In the genomic region with DNA sequence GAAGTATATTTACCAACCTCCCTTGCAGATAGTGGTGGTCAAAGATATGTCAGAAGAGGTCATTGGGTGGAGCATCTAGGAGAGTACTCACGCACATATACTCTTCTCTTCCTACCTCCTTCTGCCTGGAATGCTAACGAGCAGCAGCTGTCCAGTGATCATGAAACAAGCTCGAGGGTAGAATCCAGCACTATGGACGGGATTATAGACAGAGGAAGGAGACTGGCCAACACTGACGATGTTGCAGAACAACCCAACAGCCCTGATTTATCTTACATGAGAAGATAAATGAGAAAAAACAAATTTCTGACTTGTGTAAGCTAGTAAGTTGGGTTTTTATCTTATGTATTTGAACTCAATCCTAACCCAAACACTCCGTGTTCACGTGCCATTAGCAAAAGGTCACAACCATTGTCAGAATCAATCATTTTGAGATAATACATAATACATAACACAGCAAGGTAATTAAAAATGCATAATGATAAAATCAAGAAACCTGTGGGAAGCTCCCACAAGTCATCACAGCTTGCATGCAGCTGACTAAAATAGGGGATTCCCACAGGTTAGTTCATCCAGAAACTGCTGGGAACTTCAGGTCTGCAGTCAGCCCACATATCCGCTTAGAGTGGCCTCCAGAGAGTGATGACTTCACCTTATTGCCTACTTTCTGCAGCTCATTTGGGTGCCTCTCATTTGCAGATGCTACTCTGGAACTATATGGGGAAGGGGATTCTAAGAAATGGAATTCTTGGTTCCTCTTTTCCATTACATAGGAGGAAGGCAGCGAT, we compare ENCODE assay signal across 10 cellular contexts. TPM values are rescaled to one million over a fixed set of nuclear protein-coding genes. Genes with fewer than 3 reads are reported as not detected.
DNase-seq lines count a peak whose midpoint lies in the region; ATAC-seq lines count a peak whose summit lies in the region.
"Had no signal": no experiment of that assay in that cellular context is flagged by ENCODE, and none has a peak within 500 bp of the region (broad histone marks: within the 10 kb centered on the region; RNA-seq: fewer than 3 reads in every experiment).

No MANE protein-coding gene starts in this region.

- H3K4me3 Mint-ChIP-seq in activated naive CD8-positive, alpha-beta T cell treated with anti-CD3 and anti-CD28 coated beads for 36 hours: no peak overlapping the region

- peaks cover 12% of the 10 kb centered on the region for H3K4me1 Mint-ChIP-seq in activated naive CD8-positive, alpha-beta T cell treated with anti-CD3 and anti-CD28 coated beads for 36 hours

- ATAC-seq in GM19328 (IDR thresholded peaks at IDR 0.05; ENCODE audit: unreplicated experiment) (peak; percentile 73), HG03066 (IDR thresholded peaks at IDR 0.05; ENCODE audit: low read depth, unreplicated experiment) (peak; percentile 77)

- DNase-seq in EH (ENCODE audit: low read depth) (peak; percentile 21), iPS-NIHi11 (ENCODE audit: low spot score) (no peak), DMS 273 (lab: John Stamatoyannopoulos, UW; ENCODE audit: unreplicated experiment) (no peak), NCI-H774 (lab: John Stamatoyannopoulos, UW) (no peak)
- DNase-seq in activated naive CD8-positive, alpha-beta T cell treated with anti-CD3 and anti-CD28 coated beads for 36 hours: peak; percentile 36
- no peak for DNase-seq in NK-92 treated with Interleukin-12 subunit alpha and Interleukin-12 subunit beta, amount 100 ng/mL, for 24 hours (lab: John Stamatoyannopoulos, UW)
- DNase-seq: DND-41, NCI-H1092 had no signal

- peaks cover 4% of the 10 kb centered on the region for H3K9me3 Mint-ChIP-seq in activated naive CD8-positive, alpha-beta T cell treated with anti-CD3 and anti-CD28 coated beads for 36 hours

- H3K27me3 Mint-ChIP-seq in activated naive CD8-positive, alpha-beta T cell treated with anti-CD3 and anti-CD28 coated beads for 36 hours: no peaks in the 10 kb centered on the region

- H3K36me3 Mint-ChIP-seq in activated naive CD8-positive, alpha-beta T cell treated with anti-CD3 and anti-CD28 coated beads for 36 hours: no peaks in the 10 kb centered on the region

- H3K27ac Mint-ChIP-seq in activated naive CD8-positive, alpha-beta T cell treated with anti-CD3 and anti-CD28 coated beads for 36 hours: no peak overlapping the region

RNA-seq across cellular contexts. Expression of a gene that starts 36.3 kb away (rescaled TPM):
- total RNA-seq in activated naive CD8-positive, alpha-beta T cell treated with anti-CD3 and anti-CD28 coated beads for 36 hours: 10 to 100 TPM; 31.2 to 32.0 TPM

Comparison
In these comparisons a context has a peak if more than half of its experiments do, and no peak if none do; other contexts are left out.
1. DNase-seq: peak in EH (single experiment) and activated naive CD8-positive, alpha-beta T cell treated with anti-CD3 and anti-CD28 coated beads for 36 hours (single experiment); none in iPS-NIHi11 (single experiment), NK-92 treated with Interleukin-12 subunit alpha and Interleukin-12 subunit beta, amount 100 ng/mL, for 24 hours (single experiment), DMS 273 (single experiment) and NCI-H774 (single experiment).